26 cellular contexts compared by ENCODE assay signal in the genomic region with DNA sequence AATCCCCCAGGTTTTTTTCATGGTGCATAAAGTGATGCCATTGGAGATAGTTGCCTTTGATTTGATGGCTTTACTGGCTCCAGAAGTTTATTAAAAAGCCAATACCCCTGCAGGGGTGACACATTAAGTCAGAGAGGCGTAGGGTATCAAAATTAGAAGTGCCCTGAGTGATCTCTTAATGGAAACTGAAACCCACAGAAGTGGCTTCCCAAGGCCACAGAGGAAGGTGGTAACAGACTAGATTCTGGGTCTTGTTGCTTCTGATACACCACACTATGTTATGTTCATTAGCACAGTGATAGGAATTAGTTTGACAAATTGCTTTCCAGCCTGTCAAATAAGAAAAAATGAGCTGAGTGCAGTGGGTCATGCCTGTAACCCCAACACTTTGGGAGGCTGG.
"Had no signal": no experiment of that assay in that cellular context is flagged by ENCODE, and none has a peak within 500 bp of the region (broad histone marks: within the 10 kb centered on the region; RNA-seq: fewer than 3 reads in every experiment).

No MANE protein-coding gene starts in this region.

- DNase-seq: activated CD4-positive, alpha-beta T cell treated with anti-CD3 and anti-CD28 coated beads, Interleukin-2, amount 50 U/mL, for 4 hours; activated gamma-delta T cell; activated naive CD4-positive, alpha-beta T cell treated with anti-CD3 and anti-CD28 coated beads, Interleukin-2, amount 10 ng/mL, durations not matched to agents 7 days and 5 days; activated T-cell treated with anti-CD3 and anti-CD28 coated beads for 4 hours; amygdala; caudate nucleus; cortex of kidney; effector memory CD8-positive, alpha-beta T cell; erythroblast; gastrocnemius medialis; glutamatergic neuron; left lung; mesendoderm; natural killer cell; stimulated activated CD4-positive, alpha-beta T cell treated with anti-CD3 and anti-CD28 coated beads, Interleukin-1b, Interleukin-23, amount 100 ng/mL, for 48 hours; stimulated activated CD4-positive, alpha-beta T cell treated with anti-CD3 and anti-CD28 coated beads, Interleukin-4, amount 100 ng/mL, for 4 hours; stimulated activated CD8-positive, alpha-beta memory T cell treated with anti-CD3 and anti-CD28 coated beads, Interleukin-4, amount 100 ng/mL, for 48 hours; stimulated activated naive B cell treated with anti-CD40 and anti-IgM and Interleukin-4, amounts not matched to agents 10 μg/mL and 1 μg/mL and 100 μg/mL, for 72 hours; SW 1271 had no signal

- H3K4me2 ChIP-seq: smooth muscle cell had no signal

- H3K4me1 Mint-ChIP-seq: activated naive CD4-positive, alpha-beta T cell treated with anti-CD3 and anti-CD28 coated beads, Interleukin-2, amount 10 ng/mL, durations not matched to agents 7 days and 5 days; natural killer cell; stimulated activated naive B cell treated with anti-CD40 and anti-IgM and Interleukin-4, amounts not matched to agents 10 μg/mL and 1 μg/mL and 100 μg/mL, for 72 hours; WTC11 had no signal

- H3K36me3 ChIP-seq: gastrocnemius medialis, left lung, right atrium auricular region, tibial nerve had no signal

- H3K27ac ChIP-seq: gastrocnemius medialis, left lung, right atrium auricular region, tibial nerve had no signal

- H3K4me3 ChIP-seq: gastrocnemius medialis, left lung, lung, right atrium auricular region, smooth muscle cell, tibial nerve had no signal

- H3K4me3 Mint-ChIP-seq: activated naive CD4-positive, alpha-beta T cell treated with anti-CD3 and anti-CD28 coated beads, Interleukin-2, amount 10 ng/mL, durations not matched to agents 7 days and 5 days; activated T-helper 1 cell treated with anti-CD3 and anti-CD28 coated beads, Interleukin-12 subunit alpha, Interleukin-12 subunit beta, Interleukin-2, Interleukin-4 antibody, amounts not matched to agents 30 ng/mL and 10 ng/mL and 1 ng/mL, durations not matched to agents 14 hours and 24 hours and 36 hours; effector memory CD8-positive, alpha-beta T cell; natural killer cell; stimulated activated naive B cell treated with anti-CD40 and anti-IgM and Interleukin-4, amounts not matched to agents 10 μg/mL and 1 μg/mL and 100 μg/mL, for 72 hours; WTC11 had no signal

- H3K36me3 Mint-ChIP-seq: activated naive CD4-positive, alpha-beta T cell treated with anti-CD3 and anti-CD28 coated beads, Interleukin-2, amount 10 ng/mL, durations not matched to agents 7 days and 5 days; natural killer cell; stimulated activated naive B cell treated with anti-CD40 and anti-IgM and Interleukin-4, amounts not matched to agents 10 μg/mL and 1 μg/mL and 100 μg/mL, for 72 hours; WTC11 had no signal

- H3K4me1 ChIP-seq: gastrocnemius medialis, left lung, right atrium auricular region, tibial nerve had no signal

- FAIRE-seq: islet of Langerhans had no signal

- H3K27me3 ChIP-seq: gastrocnemius medialis, left lung, right atrium auricular region, tibial nerve had no signal

- H3K9me3 ChIP-seq: gastrocnemius medialis, left lung, right atrium auricular region, tibial nerve had no signal

- H3K27ac Mint-ChIP-seq: activated naive CD4-positive, alpha-beta T cell treated with anti-CD3 and anti-CD28 coated beads, Interleukin-2, amount 10 ng/mL, durations not matched to agents 7 days and 5 days; activated T-helper 1 cell treated with anti-CD3 and anti-CD28 coated beads, Interleukin-12 subunit alpha, Interleukin-12 subunit beta, Interleukin-2, Interleukin-4 antibody, amounts not matched to agents 30 ng/mL and 10 ng/mL and 1 ng/mL, durations not matched to agents 14 hours and 24 hours and 36 hours; effector memory CD8-positive, alpha-beta T cell; natural killer cell; stimulated activated naive B cell treated with anti-CD40 and anti-IgM and Interleukin-4, amounts not matched to agents 10 μg/mL and 1 μg/mL and 100 μg/mL, for 72 hours; WTC11 had no signal

- ATAC-seq: effector memory CD8-positive, alpha-beta T cell; gastrocnemius medialis; left lung; natural killer cell; stimulated activated naive B cell treated with anti-CD40 and anti-IgM and Interleukin-4, amounts not matched to agents 10 μg/mL and 1 μg/mL and 100 μg/mL, for 72 hours; WTC11 had no signal
